Comparison of ENCODE assay signal across 1 cellular context in genomic region chr1:226309398-226310122, GRCh38.
TF ChIP-seq lines count a peak whose summit lies in the region.

No MANE protein-coding gene starts in this region.

TF ChIP-seq in HepG2, 621 proteins besides CTCF, POLR2A, EP300 and RAD21 (continued from another document and continues in another):
- TF ChIP-seq ZNF737 (CRISPR knock-in tag; IDR thresholded peaks at IDR 0.05; ENCODE audit: borderline replicate concordance) = no peak
- peak; percentile 36; the same call in 1 of the 2 replicates for TF ChIP-seq SALL1 (CRISPR knock-in tag; IDR thresholded peaks at IDR 0.05)
- TF ChIP-seq ZNF44 (CRISPR knock-in tag; IDR thresholded peaks at IDR 0.05) = 0 out of 2 replicates have a peak, but pooled peaks have one; percentile 33
- peak; percentile 6; the same call in 1 of the 2 replicates for TF ChIP-seq TFDP2 (CRISPR knock-in tag; IDR thresholded peaks at IDR 0.05)
- no peak for TF ChIP-seq U2AF2 (IDR thresholded peaks at IDR 0.05; ENCODE audit: low read depth, low read length)
- TF ChIP-seq EED (CRISPR knock-in tag; IDR thresholded peaks at IDR 0.05) = no peak
- 0 out of 2 replicates have a peak, but pooled peaks have one; percentile 23 for TF ChIP-seq RFXAP (CRISPR knock-in tag; IDR thresholded peaks at IDR 0.05; ENCODE audit: borderline replicate concordance)
- TF ChIP-seq ZFP36L1 (CRISPR knock-in tag; IDR thresholded peaks at IDR 0.05) = no peak
- TF ChIP-seq ZFX (CRISPR knock-in tag; IDR thresholded peaks at IDR 0.05; ENCODE audit: low read depth) = peak; percentile 74
- peak; percentile 76 for TF ChIP-seq ZFY (CRISPR knock-in tag; IDR thresholded peaks at IDR 0.05)
- TF ChIP-seq KLF12 (CRISPR knock-in tag; IDR thresholded peaks at IDR 0.05; ENCODE audit: borderline replicate concordance) = no peak; the same call in 1 of the 2 replicates
- no peak for TF ChIP-seq ZNF781 (CRISPR knock-in tag; IDR thresholded peaks at IDR 0.05; ENCODE audit: borderline replicate concordance, not compliant biosample characterization)
- TF ChIP-seq ZNF740 (CRISPR knock-in tag; IDR thresholded peaks at IDR 0.05) = no peak
- TF ChIP-seq ATF4 (CRISPR knock-in tag; IDR thresholded peaks at IDR 0.05) = 0 out of 4 replicates have a peak, but pooled peaks of 1 of the 2 experiments have one; percentile 18
- no peak for TF ChIP-seq ISX (CRISPR knock-in tag; conservative IDR thresholded peaks at IDR 0.05)
- TF ChIP-seq PREB (CRISPR knock-in tag; IDR thresholded peaks at IDR 0.05) = no peak
- peak; percentile 24 for TF ChIP-seq GABPB1 (CRISPR knock-in tag; IDR thresholded peaks at IDR 0.05)
- no peak for TF ChIP-seq EZH2 (conservative IDR thresholded peaks at IDR 0.05; ENCODE audit: low read depth, low read length)
- 0 out of 2 replicates have a peak, but pooled peaks have one; percentile 41 for TF ChIP-seq ZNF232 (CRISPR knock-in tag; IDR thresholded peaks at IDR 0.05; ENCODE audit: borderline replicate concordance)
- TF ChIP-seq ZSCAN12 (CRISPR knock-in tag; IDR thresholded peaks at IDR 0.05) = no peak
- TF ChIP-seq BORCS8-MEF2B (CRISPR knock-in tag; IDR thresholded peaks at IDR 0.05) = 0 out of 2 replicates have a peak, but pooled peaks have one; percentile 3
- TF ChIP-seq MLLT10 (CRISPR knock-in tag; IDR thresholded peaks at IDR 0.05) = no peak
- no peak for TF ChIP-seq MAX (IDR thresholded peaks at IDR 0.05)
- peak; percentile 21; the same call in 1 of the 2 replicates for TF ChIP-seq GATA4 (IDR thresholded peaks at IDR 0.05; ENCODE audit: borderline replicate concordance, low read depth)
- no peak for TF ChIP-seq ZMAT5 (CRISPR knock-in tag; IDR thresholded peaks at IDR 0.05; ENCODE audit: borderline replicate concordance, low read depth)
- no peak for TF ChIP-seq ZNF317 (CRISPR knock-in tag; IDR thresholded peaks at IDR 0.05)
- no peak for TF ChIP-seq GPN1 (CRISPR knock-in tag; IDR thresholded peaks at IDR 0.05; ENCODE audit: borderline replicate concordance)
- peak; percentile 72; the same call in 1 of the 2 replicates for TF ChIP-seq ZNF777 (CRISPR knock-in tag; IDR thresholded peaks at IDR 0.05)
- no peak for TF ChIP-seq MTERF4 (CRISPR knock-in tag; IDR thresholded peaks at IDR 0.05)
- no peak for TF ChIP-seq AGO1 (IDR thresholded peaks at IDR 0.05; ENCODE audit: low read depth, low read length, poor library complexity, severe bottlenecking)
- peak; percentile 39; the same call in 1 of the 2 replicates for TF ChIP-seq KDM5B (CRISPR knock-in tag; IDR thresholded peaks at IDR 0.05; ENCODE audit: borderline replicate concordance)
- TF ChIP-seq ZBTB44 (CRISPR knock-in tag; IDR thresholded peaks at IDR 0.05) = no peak
- TF ChIP-seq ATF7 (IDR thresholded peaks at IDR 0.05) = no peak
- no peak for TF ChIP-seq ATF7 (CRISPR knock-in tag; IDR thresholded peaks at IDR 0.05)
- 0 out of 2 replicates have a peak, but pooled peaks have one; percentile 3 for TF ChIP-seq BRF2 (CRISPR knock-in tag; IDR thresholded peaks at IDR 0.05)
- no peak for TF ChIP-seq ATAD3A (CRISPR knock-in tag; IDR thresholded peaks at IDR 0.05)
- TF ChIP-seq ZNF770 (CRISPR knock-in tag; IDR thresholded peaks at IDR 0.05) = 0 out of 2 replicates have a peak, but pooled peaks have one; percentile 66
- peak; percentile 17; the same call in 1 of the 2 replicates for TF ChIP-seq MYC (CRISPR knock-in tag; IDR thresholded peaks at IDR 0.05; ENCODE audit: borderline replicate concordance)
- TF ChIP-seq CBX1 (IDR thresholded peaks at IDR 0.05; ENCODE audit: low read depth) = no peak
- TF ChIP-seq GTF2F1 (IDR thresholded peaks at IDR 0.05; ENCODE audit: low read length) = no peak
- TF ChIP-seq ZNF891 (CRISPR knock-in tag; IDR thresholded peaks at IDR 0.05) = no peak
- TF ChIP-seq HOXA9 (CRISPR knock-in tag; IDR thresholded peaks at IDR 0.05; ENCODE audit: borderline replicate concordance) = no peak
- TF ChIP-seq ZNF275 (CRISPR knock-in tag; IDR thresholded peaks at IDR 0.05; ENCODE audit: borderline replicate concordance) = no peak
- TF ChIP-seq ZBTB7B (CRISPR knock-in tag; IDR thresholded peaks at IDR 0.05) = 0 out of 2 replicates have a peak, but pooled peaks have one; percentile 16
- 0 out of 2 replicates have a peak, but pooled peaks have one; percentile 40 for TF ChIP-seq ZBTB43 (CRISPR knock-in tag; conservative IDR thresholded peaks at IDR 0.05)
- peak; percentile 53 for TF ChIP-seq XRCC5 (optimal IDR thresholded peaks at IDR 0.05; ENCODE audit: low read length)
- no peak for TF ChIP-seq ZNF234 (CRISPR knock-in tag; conservative IDR thresholded peaks at IDR 0.05)
- 0 out of 2 replicates have a peak, but pooled peaks have one; percentile 59 for TF ChIP-seq CBX2 (IDR thresholded peaks at IDR 0.05; ENCODE audit: low read depth, low read length)
- no peak for TF ChIP-seq CBX2 (CRISPR knock-in tag; IDR thresholded peaks at IDR 0.05; ENCODE audit: low read depth)
- no peak for TF ChIP-seq ZSCAN21 (CRISPR knock-in tag; IDR thresholded peaks at IDR 0.05; ENCODE audit: borderline replicate concordance)
- no peak for TF ChIP-seq GFI1 (CRISPR knock-in tag; IDR thresholded peaks at IDR 0.05; ENCODE audit: borderline replicate concordance)
- no peak for TF ChIP-seq JARID2 (CRISPR knock-in tag; IDR thresholded peaks at IDR 0.05; ENCODE audit: insufficient replicate concordance)
- TF ChIP-seq ZNF670 (CRISPR knock-in tag; IDR thresholded peaks at IDR 0.05; ENCODE audit: borderline replicate concordance) = no peak
